14 cellular contexts compared by ENCODE assay signal in the genomic region with DNA sequence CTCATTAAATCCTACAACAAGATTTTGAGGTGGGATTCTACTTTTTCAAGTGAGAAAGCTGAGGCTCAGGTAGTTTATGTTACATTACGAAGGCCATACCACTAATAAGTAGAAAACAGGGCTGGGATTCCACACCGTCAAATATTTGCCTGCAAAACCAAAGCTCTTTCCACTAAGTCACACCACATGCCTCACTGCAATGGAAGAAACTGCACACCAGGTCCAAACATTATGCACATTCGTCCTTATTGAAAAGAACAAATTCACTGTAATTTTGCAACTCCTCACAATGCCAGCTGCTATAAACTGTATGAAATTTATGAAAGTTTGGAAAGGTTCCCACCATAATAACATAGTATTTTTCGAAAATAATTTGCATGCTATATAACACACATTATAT.
DNase-seq lines count a peak whose midpoint lies in the region; ATAC-seq and TF ChIP-seq lines count a peak whose summit lies in the region.
"Had no signal": no experiment of that assay in that cellular context is flagged by ENCODE, and none has a peak within 500 bp of the region (broad histone marks: within the 10 kb centered on the region; RNA-seq: fewer than 3 reads in every experiment).

No MANE protein-coding gene starts in this region.

- POLR2A ChIA-PET in PC-3 (lab: Charles Lee; ENCODE audit: unreplicated experiment) = interaction anchor here (0.6 kb wide), 1 partner anchor 69 kb away, joined by 6 read pairs; no protein-coding TSS in a partner anchor

- no peak overlapping the region; the same call in 1 of the 2 replicates for H2AFZ ChIP-seq in PC-3 (ENCODE audit: low read length)

- no peaks in the 10 kb centered on the region for H3K79me2 ChIP-seq in PC-3 (ENCODE audit: low read length)

- ATAC-seq in heart left ventricle (peak in 2 of 4 donors; percentile 25 to 33), PC-3 (no peak), GM19324 (IDR thresholded peaks at IDR 0.05; ENCODE audit: low FRiP score, unreplicated experiment) (no peak)
- ATAC-seq: effector memory CD8-positive, alpha-beta T cell; stimulated activated naive B cell treated with anti-CD40 and anti-IgM and Interleukin-4, amounts not matched to agents 10 μg/mL and 1 μg/mL and 100 μg/mL, for 72 hours; upper lobe of right lung had no signal

- H3K36me3 ChIP-seq in heart left ventricle (no peaks in the 10 kb centered on the region), PC-3 (ENCODE audit: low read depth, low read length) (no peaks in the 10 kb centered on the region), right atrium auricular region (no peaks in the 10 kb centered on the region)
- H3K36me3 ChIP-seq: breast epithelium, upper lobe of right lung had no signal

- peak overlapping the region in 11 of 12 donors; percentile 45 to 85 (median 75) for H3K27ac ChIP-seq in heart left ventricle
- peak overlapping the region; percentile 87 for H3K27ac ChIP-seq in PC-3 (ENCODE audit: low read length)
- peak overlapping the region; percentile 69 to 83 for H3K27ac ChIP-seq in right atrium auricular region
- H3K27ac ChIP-seq: breast epithelium, upper lobe of right lung had no signal

- H3K9ac ChIP-seq in PC-3 (ENCODE audit: low read length) = peak overlapping the region; percentile 44

- no peaks in the 10 kb centered on the region for H3K27me3 ChIP-seq in heart left ventricle
- H3K27me3 ChIP-seq in PC-3 (ENCODE audit: low read length) = no peaks in the 10 kb centered on the region
- H3K27me3 ChIP-seq in right atrium auricular region = no peaks in the 10 kb centered on the region
- H3K27me3 ChIP-seq: breast epithelium, upper lobe of right lung had no signal

- H3K9me3 ChIP-seq in heart left ventricle = peaks cover 0 to 6% (median 0%) of the 10 kb centered on the region in 12 donors
- H3K9me3 ChIP-seq in PC-3 (ENCODE audit: low read length) = no peaks in the 10 kb centered on the region
- H3K9me3 ChIP-seq in right atrium auricular region = no peaks in the 10 kb centered on the region
- H3K9me3 ChIP-seq: breast epithelium, upper lobe of right lung had no signal

- H3K4me1 ChIP-seq in heart left ventricle = peaks cover 0 to 32% (median 16%) of the 10 kb centered on the region in 12 donors
- H3K4me1 ChIP-seq in PC-3 (ENCODE audit: insufficient read depth, low read length) = peaks cover 66% of the 10 kb centered on the region
- H3K4me1 ChIP-seq in right atrium auricular region = peaks cover 0 to 16% of the 10 kb centered on the region in 2 donors
- H3K4me1 ChIP-seq: breast epithelium, upper lobe of right lung had no signal

- intact Hi-C loops in heart left ventricle (cut with DNase I) = loop anchor here in 2 of 10 donors (5.0 to 10.0 kb wide), 2 partner anchors 71 to 181 kb away; no protein-coding TSS in a partner anchor
- intact Hi-C loops in cardiac septum (cut with DNase I) = no loop called here
- intact Hi-C loops in PC-3 (cut with micrococcal nuclease) = loop anchor here (2.0 to 10.0 kb wide), 2 partner anchors 67 to 179 kb away; no protein-coding TSS in a partner anchor

- TF ChIP-seq POLR2A in heart left ventricle (IDR thresholded peaks at IDR 0.05) = no peak

- peak overlapping the region; percentile 76 for H3K4me2 ChIP-seq in PC-3 (ENCODE audit: low read length)

- no peak for TF ChIP-seq CTCF in heart left ventricle (IDR thresholded peaks at IDR 0.05)
- TF ChIP-seq CTCF in PC-3 (conservative IDR thresholded peaks at IDR 0.05; ENCODE audit: low read depth, low read length) = no peak
- no peak for TF ChIP-seq CTCF in right atrium auricular region (IDR thresholded peaks at IDR 0.05)

- H3F3A ChIP-seq in PC-3 (ENCODE audit: low read length, unreplicated experiment) = no peaks in the 10 kb centered on the region

- no TSS peak for BruUV-seq in PC-3 (replicated peaks; lab: Mats Ljungman, UMichigan)

- CTCF ChIA-PET in PC-3 (lab: Charles Lee) = no interaction called here

- H4K20me1 ChIP-seq in PC-3 (ENCODE audit: low read length) = no peaks in the 10 kb centered on the region

- H3K9me2 ChIP-seq in PC-3 (replicated peaks; ENCODE audit: low read length) = no peaks in the 10 kb centered on the region

- no peak overlapping the region for H3K4me3 ChIP-seq in heart left ventricle
- H3K4me3 ChIP-seq in PC-3 (ENCODE audit: low read length) = peak overlapping the region; percentile 48; the same call in 1 of the 2 replicates
- no peak overlapping the region for H3K4me3 ChIP-seq in right atrium auricular region
- H3K4me3 ChIP-seq: breast epithelium, upper lobe of right lung had no signal

- WGBS in heart left ventricle, 4 donors = 51 to 53% (median 52%) methylated on average over 4 of the region's 4 CpGs

- no peak for DNase-seq in heart left ventricle
- DNase-seq in cardiac septum (ENCODE audit: low spot score) = no peak
- DNase-seq in PC-3 = no peak
- DNase-seq in right atrium auricular region (ENCODE audit: low spot score) = no peak
- no peak for DNase-seq in islet precursor cell
- DNase-seq in C1 segment of cervical spinal cord (lab: John Stamatoyannopoulos, UW) = no peak
- no peak for DNase-seq in AG08395 (ENCODE audit: low spot score)
- DNase-seq: activated B cell treated with CpG ODN at 0.5 μM for 24 hours; effector memory CD8-positive, alpha-beta T cell; KG1; stimulated activated naive B cell treated with anti-CD40 and anti-IgM and Interleukin-4, amounts not matched to agents 10 μg/mL and 1 μg/mL and 100 μg/mL, for 72 hours; upper lobe of right lung had no signal
